ENCODE assay signal across 17 cellular contexts in genomic region chr1:94528271-94528670, GRCh38. TPM values are rescaled to one million over a fixed set of nuclear protein-coding genes. Genes with fewer than 3 reads are reported as not detected.
A peak's percentile ranks its signal among the peaks of the same experiment; 100 is the strongest.
DNase-seq lines count a peak whose midpoint lies in the region; ATAC-seq and TF ChIP-seq lines count a peak whose summit lies in the region.
"Had no signal": no experiment of that assay in that cellular context is flagged by ENCODE, and none has a peak within 500 bp of the region (broad histone marks: within the 10 kb centered on the region; RNA-seq: fewer than 3 reads in every experiment).

No MANE protein-coding gene starts in this region.

- no peak overlapping the region for H2BK5ac ChIP-seq in trophoblast cell (ENCODE audit: low read depth, low read length, poor library complexity)

- H2BK120ac ChIP-seq in trophoblast cell (ENCODE audit: insufficient read depth, low read length, poor library complexity), result no peak overlapping the region

- no peak overlapping the region for H2AK5ac ChIP-seq in trophoblast cell (ENCODE audit: low read length)

- H3K9me3 ChIP-seq in right cardiac atrium (ENCODE audit: control insufficient read depth, low read length) (no peaks in the 10 kb centered on the region), upper lobe of right lung (no peaks in the 10 kb centered on the region), trophoblast cell (ENCODE audit: insufficient read depth, low read depth, low read length) (no peaks in the 10 kb centered on the region)
- H3K9me3 ChIP-seq: ascending aorta, SJSA1 had no signal

- H3K14ac ChIP-seq in trophoblast cell (ENCODE audit: low read length), result no peak overlapping the region

- no peak overlapping the region for H2AFZ ChIP-seq in trophoblast cell (ENCODE audit: insufficient read depth, low read length, poor library complexity)

- H3K9ac ChIP-seq in trophoblast cell (ENCODE audit: low read length), result no peak overlapping the region

- H3K36me3 ChIP-seq in upper lobe of right lung, result peaks cover 36% of the 10 kb centered on the region
- peaks cover 17 to 32% of the 10 kb centered on the region in 2 experiments for H3K36me3 ChIP-seq in trophoblast cell (ENCODE audit: control insufficient read depth in 1 of 2, insufficient read depth in 2 of 2, low read length in 2 of 2)

- H3K27ac ChIP-seq in right cardiac atrium (ENCODE audit: low read length), result no peak overlapping the region
- no peak overlapping the region for H3K27ac ChIP-seq in upper lobe of right lung
- no peak overlapping the region for H3K27ac ChIP-seq in trophoblast cell (ENCODE audit: low read depth, low read length)
- H3K27ac ChIP-seq: ascending aorta, SJSA1 had no signal

- no peak overlapping the region for H3K4me3 ChIP-seq in right cardiac atrium (ENCODE audit: low read length)
- H3K4me3 ChIP-seq in epithelial cell of esophagus (ENCODE audit: low read length), result no peak overlapping the region
- H3K4me3 ChIP-seq in upper lobe of right lung, result no peak overlapping the region
- H3K4me3 ChIP-seq in trophoblast cell (ENCODE audit: low read depth, low read length), result no peak overlapping the region
- H3K4me3 ChIP-seq: ascending aorta, SJSA1 had no signal

- H3K4me1 ChIP-seq in right cardiac atrium (ENCODE audit: control insufficient read depth, insufficient read depth, low read length) (no peaks in the 10 kb centered on the region), upper lobe of right lung (no peaks in the 10 kb centered on the region), trophoblast cell (ENCODE audit: control insufficient read depth in 1 of 2, insufficient read depth in 2 of 2, low read length in 2 of 2) (peaks cover 0 to 8% of the 10 kb centered on the region in 2 experiments)

- WGBS in right cardiac atrium, result 84% methylated on average over 1 of the region's 1 CpG
- WGBS in trophoblast cell (ENCODE audit: extremely low coverage, insufficient coverage, insufficient read length), result no CpG with 5 or more reads among the region's 1 CpG

- no peak overlapping the region for H3K18ac ChIP-seq in trophoblast cell (ENCODE audit: low read length)

- H3K79me1 ChIP-seq in trophoblast cell (ENCODE audit: low read length), result no peaks in the 10 kb centered on the region

- no peak overlapping the region for H4K91ac ChIP-seq in trophoblast cell (ENCODE audit: low read depth, low read length)

- no peak overlapping the region for H3K4me2 ChIP-seq in trophoblast cell (ENCODE audit: low read length)

- DNase-seq in Right ventricle myocardium superior (no peak), right cardiac atrium (no peak), NCI-H345 treated with DMSO at 0.1 percent for 48 hours (lab: John Stamatoyannopoulos, UW; ENCODE audit: unreplicated experiment) (peak; percentile 64), epithelial cell of esophagus (ENCODE audit: low read depth) (peak; percentile 82), upper lobe of right lung (no peak), SK-N-DZ (ENCODE audit: low spot score) (no peak), trophoblast cell (no peak)
- no peak for DNase-seq in stimulated activated CD4-positive, alpha-beta T cell treated with anti-CD3 and anti-CD28 coated beads, Interleukin-12 subunit alpha, Interleukin-12 subunit beta, amount 100 ng/mL, for 4 hours
- DNase-seq: ACHN; activated effector memory CD4-positive, alpha-beta T cell treated with Interleukin-2 at 50 U/mL for 16 hours; foreskin fibroblast; Karpas-422; NCI-H187; NK-92 treated with Interleukin-12 subunit alpha and Interleukin-12 subunit beta, amount 100 ng/mL, for 24 hours; stimulated activated naive B cell treated with anti-CD40 and anti-IgM and Interleukin-4, amounts not matched to agents 10 μg/mL and 1 μg/mL and 100 μg/mL, for 72 hours had no signal

- H4K12ac ChIP-seq in trophoblast cell (ENCODE audit: low read depth, low read length), result no peak overlapping the region

- H3K79me2 ChIP-seq in trophoblast cell (ENCODE audit: control insufficient read depth, insufficient read depth, low read length, poor library complexity), result no peaks in the 10 kb centered on the region

- no peak for TF ChIP-seq CTCF in epithelial cell of esophagus (IDR thresholded peaks at IDR 0.05; ENCODE audit: insufficient read depth, low read depth, low read length, missing control alignments)
- TF ChIP-seq CTCF in upper lobe of right lung (IDR thresholded peaks at IDR 0.05), result no peak

- H3K4ac ChIP-seq in trophoblast cell (ENCODE audit: low read depth, low read length), result no peak overlapping the region

- H4K8ac ChIP-seq in trophoblast cell (ENCODE audit: low read depth, low read length), result no peak overlapping the region

- H2BK12ac ChIP-seq in trophoblast cell (ENCODE audit: low read length), result no peak overlapping the region

- intact Hi-C loops in Right ventricle myocardium superior (cut with DNase I) (no loop called here), right cardiac atrium (cut with DNase I) (loop anchor here in 1 of 4 donors (10.0 kb wide), 1 partner anchor 277 kb away; no protein-coding TSS in a partner anchor), upper lobe of right lung (cut with DNase I) (no loop called here)

- H3K27me3 ChIP-seq in right cardiac atrium (ENCODE audit: control insufficient read depth, insufficient read depth), result no peaks in the 10 kb centered on the region
- H3K27me3 ChIP-seq in upper lobe of right lung, result no peaks in the 10 kb centered on the region
- no peaks in the 10 kb centered on the region for H3K27me3 ChIP-seq in trophoblast cell (ENCODE audit: insufficient read depth, low read length)
- H3K27me3 ChIP-seq: ascending aorta, SJSA1 had no signal

- no peak overlapping the region for H3K23ac ChIP-seq in trophoblast cell (ENCODE audit: low read length)

- ATAC-seq in Right ventricle myocardium superior (ENCODE audit: poor library complexity) (peak; percentile 11), right cardiac atrium (no peak), upper lobe of right lung (peak; percentile 5)
- ATAC-seq: stimulated activated naive B cell treated with anti-CD40 and anti-IgM and Interleukin-4, amounts not matched to agents 10 μg/mL and 1 μg/mL and 100 μg/mL, for 72 hours had no signal

RNA-seq across cellular contexts. Expression of gene F3, which starts 13.3 kb away (rescaled TPM):
- 21.5 TPM for total RNA-seq in Right ventricle myocardium superior
- 10 to 100 TPM; 18.8 to 26.4 (median 20.0) TPM for total RNA-seq in right cardiac atrium
- polyA plus RNA-seq in right cardiac atrium, result 16.7 TPM
- 113 TPM for total RNA-seq in upper lobe of right lung
- 0.63 and 0.78 TPM in 2 replicates for polyA plus RNA-seq in SK-N-DZ (2014; cell fraction: cytosol; rRNA removed)
- polyA plus RNA-seq in SK-N-DZ (2014; cell fraction: nucleus; rRNA removed), result 2.5 and 5.0 TPM in 2 replicates
- 43.0 and 43.9 TPM in 2 replicates for polyA plus RNA-seq in trophoblast cell (2013)

Comparison
In these comparisons a context has a peak if more than half of its experiments do, and no peak if none do; other contexts are left out.
1. ATAC-seq: peak in Right ventricle myocardium superior (single experiment) and upper lobe of right lung (single experiment); none in right cardiac atrium (0 of 2).
2. DNase-seq: peak in NCI-H345 treated with DMSO at 0.1 percent for 48 hours (single experiment) and epithelial cell of esophagus (single experiment); none in Right ventricle myocardium superior (single experiment), right cardiac atrium (0 of 3), upper lobe of right lung (single experiment), stimulated activated CD4-positive, alpha-beta T cell treated with anti-CD3 and anti-CD28 coated beads, Interleukin-12 subunit alpha, Interleukin-12 subunit beta, amount 100 ng/mL, for 4 hours (single experiment), SK-N-DZ (single experiment) and trophoblast cell (0 of 2).